Comparison of ENCODE assay signal across 10 cellular contexts in the genomic region with DNA sequence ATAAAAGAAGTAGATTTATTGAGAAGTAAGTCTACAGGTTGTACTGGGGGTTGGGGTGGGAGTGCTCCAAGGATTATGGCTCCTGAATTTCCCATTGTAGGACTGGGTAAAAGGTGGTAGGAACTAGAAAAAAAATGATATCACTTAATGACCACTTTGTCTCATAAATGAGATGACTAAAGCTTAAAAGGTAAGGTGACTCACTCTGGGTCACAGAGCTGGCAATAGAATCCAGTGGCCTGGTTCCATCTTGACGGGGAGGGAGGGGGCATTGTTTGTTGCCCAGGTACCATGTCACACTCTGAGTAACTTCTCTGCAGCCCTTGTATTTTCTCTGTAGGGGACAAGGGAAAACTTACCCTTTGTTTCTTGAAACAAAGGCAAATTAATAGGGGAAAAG.
DNase-seq lines count a peak whose midpoint lies in the region; ATAC-seq, FAIRE-seq and TF ChIP-seq lines count a peak whose summit lies in the region.
"Had no signal": no experiment of that assay in that cellular context is flagged by ENCODE, and none has a peak within 500 bp of the region (broad histone marks: within the 10 kb centered on the region; RNA-seq: fewer than 3 reads in every experiment).

No MANE protein-coding gene starts in this region.

- intact Hi-C loops in CD4-positive, alpha-beta T cell (cut with DNase I, micrococcal nuclease) = no loop called here

- CTCF ChIA-PET in CD4-positive, alpha-beta T cell (lab: Charles Lee) = no interaction called here
- CTCF ChIA-PET in T-cell (lab: Charles Lee) = interaction anchor here in 1 of 2 donors (0.5 kb wide), 1 partner anchor 35 kb away, joined by 3 read pairs; no protein-coding TSS in a partner anchor

- H3K4me3 Mint-ChIP-seq in CD4-positive, alpha-beta T cell = no peak overlapping the region
- H3K4me3 Mint-ChIP-seq in T-cell = peak overlapping the region in 1 of 3 donors; percentile 11
- H3K4me3 Mint-ChIP-seq: neural crest cell had no signal

- H3K27me3 Mint-ChIP-seq in CD4-positive, alpha-beta T cell = no peaks in the 10 kb centered on the region
- H3K27me3 Mint-ChIP-seq in T-cell = no peaks in the 10 kb centered on the region

- no peak for TF ChIP-seq CTCF in CD4-positive, alpha-beta T cell (IDR thresholded peaks at IDR 0.05)

- DNase-seq in CD4-positive, alpha-beta T cell = peak in 2 of 10 experiments; percentile 4 to 9
- peak; percentile 76 for DNase-seq in ELR (ENCODE audit: low read depth)
- no peak for DNase-seq in T-cell
- no peak for DNase-seq in SIG-M5 (lab: John Stamatoyannopoulos, UW)
- DNase-seq in DMS79 (lab: John Stamatoyannopoulos, UW) = no peak

- peak; percentile 88 for FAIRE-seq in islet of Langerhans (lab: Jason Lieb, UNC)
- FAIRE-seq: keratinocyte had no signal

- POLR2A ChIA-PET in CD4-positive, alpha-beta T cell (lab: Charles Lee) = no interaction called here
- POLR2A ChIA-PET in T-cell (lab: Charles Lee) = no interaction called here

- H3K27ac ChIP-seq in CD4-positive, alpha-beta T cell (ENCODE audit: low read depth, low read length) = no peak overlapping the region
- H3K27ac ChIP-seq: skin epidermis had no signal

- peak overlapping the region; percentile 21 for H3K27ac Mint-ChIP-seq in CD4-positive, alpha-beta T cell
- peak overlapping the region; percentile 37 to 60 for H3K27ac Mint-ChIP-seq in T-cell

- H3K4me1 Mint-ChIP-seq in CD4-positive, alpha-beta T cell (ENCODE audit: low read depth) = peaks cover 75% of the 10 kb centered on the region
- peaks cover 79 to 86% (median 80%) of the 10 kb centered on the region in 3 donors for H3K4me1 Mint-ChIP-seq in T-cell
- H3K4me1 Mint-ChIP-seq: neural crest cell had no signal

- H3K9me3 ChIP-seq in CD4-positive, alpha-beta T cell (ENCODE audit: control insufficient read depth, low read length) = peaks cover 5% of the 10 kb centered on the region

- H3K27me3 ChIP-seq in CD4-positive, alpha-beta T cell (ENCODE audit: control insufficient read depth, insufficient read depth, low read length) = no peaks in the 10 kb centered on the region

- peaks cover 8% of the 10 kb centered on the region for H3K9me3 Mint-ChIP-seq in CD4-positive, alpha-beta T cell
- H3K9me3 Mint-ChIP-seq in T-cell = peaks cover 8 to 9% (median 8%) of the 10 kb centered on the region in 3 donors

- no peak for ATAC-seq in CD4-positive, alpha-beta T cell (ENCODE audit: poor library complexity)
- ATAC-seq in T-cell (replicated peaks in 1 of 4) (no peak), GM21515 (IDR thresholded peaks at IDR 0.05; ENCODE audit: unreplicated experiment) (no peak)

- H3K36me3 Mint-ChIP-seq in CD4-positive, alpha-beta T cell (ENCODE audit: low read depth) = peaks cover 18% of the 10 kb centered on the region
- H3K36me3 Mint-ChIP-seq in T-cell = peaks cover 33% of the 10 kb centered on the region
